ENCODE assay signal across 14 cellular contexts in the genomic region with DNA sequence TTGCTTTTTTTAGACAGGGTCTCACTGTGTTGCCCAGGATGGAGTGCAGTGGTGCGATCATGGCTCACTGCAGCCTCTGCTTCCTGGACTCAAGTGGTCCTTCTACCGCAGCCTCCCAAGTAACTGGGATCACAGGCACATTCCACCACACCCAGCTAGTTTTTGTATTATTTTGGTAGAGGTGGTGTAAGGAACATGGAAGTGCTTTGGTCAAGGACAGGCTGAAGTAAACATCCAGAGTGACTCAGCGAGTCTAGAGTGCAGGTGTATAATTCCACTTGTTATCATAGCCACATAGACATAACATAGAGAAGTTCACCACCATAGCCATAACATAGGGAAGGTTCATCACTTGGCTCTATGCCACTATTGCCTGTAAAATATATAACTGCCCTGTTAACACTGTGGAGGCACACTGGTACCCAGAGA.
A peak's percentile ranks its signal among the peaks of the same experiment; 100 is the strongest.
DNase-seq lines count a peak whose midpoint lies in the region; ATAC-seq and TF ChIP-seq lines count a peak whose summit lies in the region.
"Had no signal": no experiment of that assay in that cellular context is flagged by ENCODE, and none has a peak within 500 bp of the region (broad histone marks: within the 10 kb centered on the region; RNA-seq: fewer than 3 reads in every experiment).

No MANE protein-coding gene starts in this region.

- H3K4me3 ChIP-seq in psoas muscle (no peak overlapping the region), suprapubic skin (no peak overlapping the region), H7 (ENCODE audit: insufficient read depth, low read depth, low read length) (no peak overlapping the region)
- H3K4me3 ChIP-seq: BLaER1 treated with 17β-estradiol and CSF1 and Interleukin-3, amounts not matched to agents 10 nM and 100 nM; lower lobe of right lung; right atrium auricular region had no signal

- intact Hi-C loops in psoas muscle (cut with DNase I), result no loop called here

- H3K36me3 ChIP-seq in psoas muscle (ENCODE audit: insufficient read depth in 1 of 2, low read depth in 1 of 2), result no peaks in the 10 kb centered on the region
- no peaks in the 10 kb centered on the region for H3K36me3 ChIP-seq in suprapubic skin
- H3K36me3 ChIP-seq in H7 (replicated peaks; ENCODE audit: control insufficient read depth, insufficient read depth, low read length), result no peaks in the 10 kb centered on the region
- H3K36me3 ChIP-seq: lower lobe of right lung, right atrium auricular region had no signal

- TF ChIP-seq CTCF in psoas muscle (IDR thresholded peaks at IDR 0.05) (no peak), suprapubic skin (IDR thresholded peaks at IDR 0.05) (no peak)

- DNase-seq in SW480 (ENCODE audit: low spot score) (peak; percentile 13), psoas muscle (no peak), suprapubic skin (ENCODE audit: low spot score in 2 of 2) (no peak), NCI-H187 (lab: John Stamatoyannopoulos, UW) (no peak), H7 (no peak)
- DNase-seq: amniotic stem cell, lower lobe of right lung, NCI-H1417, NCI-H345, nephron progenitor cell had no signal

- H3K27ac ChIP-seq in psoas muscle (no peak overlapping the region), suprapubic skin (no peak overlapping the region)
- H3K27ac ChIP-seq: BLaER1 treated with 17β-estradiol and CSF1 and Interleukin-3, amounts not matched to agents 10 nM and 100 nM; lower lobe of right lung; right atrium auricular region had no signal

- H3K4me1 ChIP-seq in psoas muscle, result peaks cover 6% of the 10 kb centered on the region
- peaks cover 5% of the 10 kb centered on the region for H3K4me1 ChIP-seq in suprapubic skin
- H3K4me1 ChIP-seq: BLaER1 treated with 17β-estradiol and CSF1 and Interleukin-3, amounts not matched to agents 10 nM and 100 nM; lower lobe of right lung; right atrium auricular region had no signal

- no peaks in the 10 kb centered on the region for H3K27me3 ChIP-seq in psoas muscle (ENCODE audit: insufficient read depth in 3 of 3, low read length in 2 of 3)
- H3K27me3 ChIP-seq in suprapubic skin, result no peaks in the 10 kb centered on the region
- no peaks in the 10 kb centered on the region for H3K27me3 ChIP-seq in H7 (ENCODE audit: control insufficient read depth, insufficient read depth, low read length)
- H3K27me3 ChIP-seq: BLaER1 treated with 17β-estradiol and CSF1 and Interleukin-3, amounts not matched to agents 10 nM and 100 nM; right atrium auricular region had no signal

- ATAC-seq in GM19395 (IDR thresholded peaks at IDR 0.05; ENCODE audit: unreplicated experiment) (peak; percentile 33), HG02763 (IDR thresholded peaks at IDR 0.05; ENCODE audit: unreplicated experiment) (peak; percentile 18), psoas muscle (peak in 3 of 4 donors; percentile 17 to 37 (median 32))

- TF ChIP-seq EP300 in suprapubic skin (IDR thresholded peaks at IDR 0.05), result no peak

- H3K9me3 ChIP-seq in psoas muscle, result no peaks in the 10 kb centered on the region
- no peaks in the 10 kb centered on the region for H3K9me3 ChIP-seq in suprapubic skin
- H3K9me3 ChIP-seq: lower lobe of right lung, right atrium auricular region had no signal

- 95 to 99% (median 96%) methylated on average over 3 of the region's 3 CpGs for WGBS in psoas muscle, 3 donors
- WGBS in suprapubic skin, result 94% methylated on average over 3 of the region's 3 CpGs

- no peak for TF ChIP-seq POLR2A in suprapubic skin (IDR thresholded peaks at IDR 0.05)
